14 cellular contexts compared by ENCODE assay signal in the genomic region with DNA sequence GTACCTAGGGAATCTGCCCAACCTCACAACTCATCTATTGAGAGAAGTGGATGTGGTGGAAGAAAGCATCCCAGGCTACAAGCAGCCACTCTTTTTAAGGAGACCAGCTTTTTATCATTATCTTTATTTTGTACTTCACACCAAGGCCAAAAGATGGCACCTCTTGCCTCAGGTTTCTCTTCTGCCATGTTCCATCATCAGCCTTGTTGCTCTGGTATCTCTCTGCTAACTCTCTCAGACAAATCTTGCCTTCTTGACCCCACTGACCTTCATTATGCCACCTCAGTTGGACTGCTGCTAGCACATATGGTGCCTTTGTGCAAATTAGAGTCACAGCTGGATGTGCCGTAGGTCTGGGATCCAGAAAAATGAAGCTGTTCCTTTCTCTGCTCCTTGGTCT.
DNase-seq lines count a peak whose midpoint lies in the region; ATAC-seq and TF ChIP-seq lines count a peak whose summit lies in the region.
"Had no signal": no experiment of that assay in that cellular context is flagged by ENCODE, and none has a peak within 500 bp of the region (broad histone marks: within the 10 kb centered on the region; RNA-seq: fewer than 3 reads in every experiment).

No MANE protein-coding gene starts in this region.

- H3K4me1 ChIP-seq in MM.1S (ENCODE audit: low read length) = no peaks in the 10 kb centered on the region

- H4K20me1 ChIP-seq in MM.1S (ENCODE audit: insufficient read depth, low read length) = no peaks in the 10 kb centered on the region

- no peaks in the 10 kb centered on the region for H3F3A ChIP-seq in MM.1S (ENCODE audit: insufficient read depth, low read length)

- H3K79me2 ChIP-seq in MM.1S (ENCODE audit: low read length) = no peaks in the 10 kb centered on the region

- H3K36me3 ChIP-seq in MM.1S (replicated peaks; ENCODE audit: insufficient read depth, low read length) = no peaks in the 10 kb centered on the region

- DNase-seq in DMS53 (lab: John Stamatoyannopoulos, UW) (peak; percentile 62), MM.1S (peak; percentile 24), OCI-M1 (lab: John Stamatoyannopoulos, UW) (peak; percentile 49), iPS DF 19.7 (ENCODE audit: low read depth, low spot score) (peak; percentile 7), CD1c-positive myeloid dendritic cell (ENCODE audit: extremely low spot score) (no peak), epidermal melanocyte (ENCODE audit: insufficient read length, low spot score) (no peak)
- DNase-seq in stimulated activated CD4-positive, alpha-beta T cell treated with anti-CD3 and anti-CD28 coated beads, Interleukin-2, amount 100 ng/mL, for 48 hours = no peak
- DNase-seq: activated CD8-positive, alpha-beta memory T cell treated with anti-CD3 and anti-CD28 coated beads, Interleukin-2, amount 10 ng/mL, durations not matched to agents 7 days and 5 days; aorta; DMS79; HCEC 1CT; NCI-H187; stimulated activated CD4-positive, alpha-beta T cell treated with anti-CD3 and anti-CD28 coated beads, Interleukin-15, amount 100 ng/mL, for 24 hours had no signal

- TF ChIP-seq CTCF in MM.1S (IDR thresholded peaks at IDR 0.05; ENCODE audit: low read length) = peak; percentile 37

- H3K27me3 ChIP-seq in MM.1S (replicated peaks; ENCODE audit: insufficient read depth, low read length) = no peaks in the 10 kb centered on the region

- H3K9me3 ChIP-seq in MM.1S (replicated peaks; ENCODE audit: insufficient read depth, low read length) = no peaks in the 10 kb centered on the region

- H3K27ac ChIP-seq in MM.1S (ENCODE audit: low read length) = no peak overlapping the region

- no peak overlapping the region for H3K4me3 ChIP-seq in MM.1S (ENCODE audit: low read length)

- no peaks in the 10 kb centered on the region for H3K9me2 ChIP-seq in MM.1S (replicated peaks; ENCODE audit: insufficient read depth, low read length)

- ATAC-seq in GM18502 (IDR thresholded peaks at IDR 0.05; ENCODE audit: poor library complexity, unreplicated experiment) = no peak
- ATAC-seq: activated CD8-positive, alpha-beta memory T cell treated with anti-CD3 and anti-CD28 coated beads, Interleukin-2, amount 10 ng/mL, durations not matched to agents 7 days and 5 days had no signal

- H2AFZ ChIP-seq in MM.1S (ENCODE audit: low read length) = no peak overlapping the region

- H3K4me2 ChIP-seq in MM.1S (ENCODE audit: low read depth, low read length) = no peak overlapping the region

- H3K9ac ChIP-seq in MM.1S (ENCODE audit: low read length) = no peak overlapping the region

Comparison
In these comparisons a context has a peak if more than half of its experiments do, and no peak if none do; other contexts are left out.
1. DNase-seq: peak in DMS53 (single experiment), MM.1S (single experiment), OCI-M1 (single experiment) and iPS DF 19.7 (single experiment); none in CD1c-positive myeloid dendritic cell (single experiment), stimulated activated CD4-positive, alpha-beta T cell treated with anti-CD3 and anti-CD28 coated beads, Interleukin-2, amount 100 ng/mL, for 48 hours (0 of 2) and epidermal melanocyte (single experiment).